Comparison of ENCODE assay signal across 15 cellular contexts in the genomic region with DNA sequence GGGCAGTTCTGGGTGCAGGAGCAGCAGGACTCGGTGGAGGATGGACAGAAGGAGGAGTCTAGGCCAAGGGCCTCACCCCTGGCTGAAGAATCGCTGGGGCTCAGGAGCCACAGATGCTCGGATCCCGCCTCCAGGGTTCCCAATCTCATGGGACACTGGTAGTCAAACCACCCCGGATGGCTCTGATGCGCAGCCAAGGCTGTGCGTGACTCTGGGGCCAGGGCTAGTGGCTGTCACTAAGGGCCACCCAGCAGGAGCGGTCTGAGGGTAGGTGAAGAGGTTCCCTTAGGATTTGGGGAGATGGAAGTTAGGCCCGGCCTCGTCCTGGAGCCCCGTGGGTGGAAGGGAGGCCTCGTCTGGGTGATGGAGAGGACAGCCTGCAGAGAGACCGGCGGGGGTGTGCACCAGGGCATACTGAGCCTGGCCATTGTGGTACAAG.
"Had no signal": no experiment of that assay in that cellular context is flagged by ENCODE, and none has a peak within 500 bp of the region (broad histone marks: within the 10 kb centered on the region; RNA-seq: fewer than 3 reads in every experiment).

No MANE protein-coding gene starts in this region.

- H3K27me3 ChIP-seq: pancreas, upper lobe of left lung had no signal

- ATAC-seq: activated CD4-positive, CD25-positive, alpha-beta regulatory T cell treated with anti-CD3 and anti-CD28 coated beads, Interleukin-2, amount 50 U/mL, for 24 hours had no signal

- H3K27ac ChIP-seq: pancreas, upper lobe of left lung had no signal

- H3K4me3 ChIP-seq: pancreas, upper lobe of left lung had no signal

- H3K36me3 ChIP-seq: pancreas had no signal

- H3K9me3 ChIP-seq: pancreas, upper lobe of left lung had no signal

- H3K4me1 ChIP-seq: pancreas, upper lobe of left lung had no signal

- H3K27me3 Mint-ChIP-seq: activated naive CD8-positive, alpha-beta T cell had no signal

- H3K4me3 Mint-ChIP-seq: activated naive CD8-positive, alpha-beta T cell had no signal

- H3K27ac Mint-ChIP-seq: activated naive CD8-positive, alpha-beta T cell had no signal

- H3K9me3 Mint-ChIP-seq: neural crest cell had no signal

- DNase-seq: amniotic stem cell; central memory CD4-positive, alpha-beta T cell; cortex of kidney; effector CD8-positive, alpha-beta T cell; foreskin fibroblast; hypothalamus; midbrain; pancreas; stimulated activated CD4-positive, alpha-beta T cell treated with anti-CD3 and anti-CD28 coated beads, Interleukin-2, amount 100 ng/mL, for 48 hours; stimulated activated naive CD4-positive, alpha-beta T cell treated with Interleukin-2 at 50 U/mL for 16 hours; T-helper 9 cell had no signal
